22 cellular contexts compared by ENCODE assay signal in the genomic region with DNA sequence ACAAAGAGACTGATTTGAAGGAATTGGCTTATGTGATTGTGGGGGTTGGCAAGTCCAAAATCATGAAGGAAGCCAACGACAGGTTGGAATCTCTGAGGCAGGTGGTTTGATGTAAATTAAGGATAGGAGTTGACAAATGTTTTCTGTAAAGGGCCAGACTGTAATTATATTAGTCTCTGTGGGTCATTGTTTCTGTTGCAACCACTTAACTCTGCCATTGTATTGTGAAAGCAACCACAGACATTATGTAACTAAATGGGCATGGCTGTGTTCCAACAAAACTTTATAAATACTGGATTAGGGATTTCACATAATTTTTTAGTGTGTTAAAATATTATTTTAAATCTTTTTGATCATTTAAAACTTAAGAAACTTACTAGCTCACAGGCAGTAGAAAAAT.
A peak's percentile ranks its signal among the peaks of the same experiment; 100 is the strongest.
DNase-seq lines count a peak whose midpoint lies in the region; ATAC-seq and TF ChIP-seq lines count a peak whose summit lies in the region.
"Had no signal": no experiment of that assay in that cellular context is flagged by ENCODE, and none has a peak within 500 bp of the region (broad histone marks: within the 10 kb centered on the region; RNA-seq: fewer than 3 reads in every experiment).

No MANE protein-coding gene starts in this region.

- DNase-seq in AG10803 (ENCODE audit: low read depth) (peak; percentile 39), LHCN-M2 (ENCODE audit: low read depth) (peak; percentile 28), NCI-H748 treated with DMSO at 0.1 percent for 48 hours (lab: John Stamatoyannopoulos, UW) (peak; percentile 83), mammary epithelial cell (peak; percentile 54), activated gamma-delta T cell treated with Interleukin-2 at 50 U/mL for 16 hours (no peak), ecto neural progenitor cell (ENCODE audit: low spot score) (no peak)
- no peak for DNase-seq in activated CD4-positive, CD25-positive, alpha-beta regulatory T cell treated with anti-CD3 and anti-CD28 coated beads, Interleukin-2, amount 50 U/mL, for 72 hours
- DNase-seq: activated CD4-positive, alpha-beta T cell treated with anti-CD3 and anti-CD28 coated beads for 48 hours; activated naive CD4-positive, alpha-beta T cell treated with Interleukin-2 at 50 U/mL for 16 hours; activated T-cell treated with anti-CD3 and anti-CD28 coated beads, Interleukin-2, amount 50 U/mL, for 48 hours; amygdala; Caco-2; cortex of kidney; DMS79 treated with DMSO at 0.1 percent for 48 hours; NCI-H1436 treated with DMSO at 0.1 percent for 48 hours; pancreas; PC-9; SHP77; stimulated activated naive CD4-positive, alpha-beta T cell treated with Interleukin-2 at 50 U/mL for 16 hours had no signal

- dilution Hi-C loops in mammary epithelial cell (cut with HindIII; ENCODE audit: low sequenced_read_pairs) = loop anchor here (5.0 kb wide), 1 partner anchor 33 kb away; no protein-coding TSS in a partner anchor

- no peak overlapping the region for H3K4me2 ChIP-seq in mammary epithelial cell (ENCODE audit: insufficient read depth, low read depth, low read length)
- H3K4me2 ChIP-seq: PC-9 had no signal

- H3K4me3 ChIP-seq in AG10803 (ENCODE audit: low read length) = no peak overlapping the region
- no peak overlapping the region for H3K4me3 ChIP-seq in mammary epithelial cell (replicated peaks in 1 of 3; ENCODE audit: insufficient read depth in 1 of 3, low read depth in 2 of 3, low read length in 3 of 3)
- H3K4me3 ChIP-seq: cardiac muscle cell, pancreas, PC-9 had no signal

- no peaks in the 10 kb centered on the region for H3K79me2 ChIP-seq in mammary epithelial cell (ENCODE audit: insufficient read depth, low read length)

- no peaks in the 10 kb centered on the region for H4K20me1 ChIP-seq in mammary epithelial cell (ENCODE audit: insufficient read depth, low read length)

- TF ChIP-seq CTCF in AG10803 (conservative IDR thresholded peaks at IDR 0.05; ENCODE audit: low read length) = no peak
- no peak for TF ChIP-seq CTCF in mammary epithelial cell (conservative IDR thresholded peaks at IDR 0.05 in 1 of 2, IDR thresholded peaks at IDR 0.05 in 1 of 2; ENCODE audit: extremely low read depth in 1 of 2, insufficient read depth in 1 of 2, low read depth in 1 of 2, low read length in 2 of 2)

- WGBS in mammary epithelial cell (ENCODE audit: low coverage, missing lambda C conversion rate) = 0% methylated on average over 1 of the region's 1 CpG

- ATAC-seq in HG03439 (IDR thresholded peaks at IDR 0.05; ENCODE audit: unreplicated experiment) = no peak
- ATAC-seq: pancreas, sciatic nerve had no signal

- H2AFZ ChIP-seq in mammary epithelial cell (ENCODE audit: low read depth, low read length) = no peak overlapping the region
- H2AFZ ChIP-seq: PC-9 had no signal

- no TSS peak for BruUV-seq in mammary epithelial cell (replicated peaks; lab: Mats Ljungman, UMichigan)

- H3K4me1 ChIP-seq in mammary epithelial cell (ENCODE audit: insufficient read depth, low read length) = no peaks in the 10 kb centered on the region
- H3K4me1 ChIP-seq: Caco-2, pancreas had no signal

- no peaks in the 10 kb centered on the region for H3K9me3 ChIP-seq in mammary epithelial cell (replicated peaks; ENCODE audit: insufficient read depth, low read length)
- H3K9me3 ChIP-seq: pancreas had no signal

- CTCF ChIA-PET in mammary epithelial cell (lab: Charles Lee; ENCODE audit: low non-redundant PET) = no interaction called here

- no peaks in the 10 kb centered on the region for H3K36me3 ChIP-seq in mammary epithelial cell (ENCODE audit: insufficient read depth, low read length)
- H3K36me3 ChIP-seq: cardiac muscle cell, pancreas had no signal

- in situ Hi-C loops in mammary epithelial cell (cut with MboI; ENCODE audit: low sequenced_read_pairs in 2 of 2) = no loop called here

- intact Hi-C loops in mammary epithelial cell (cut with micrococcal nuclease) = no loop called here

- H3K27ac ChIP-seq in mammary epithelial cell (ENCODE audit: insufficient read depth, low read depth, low read length) = no peak overlapping the region
- H3K27ac ChIP-seq: cardiac muscle cell, pancreas, PC-9 had no signal

- no peak overlapping the region for H3K9ac ChIP-seq in mammary epithelial cell (ENCODE audit: insufficient read depth, low read length)

- no peaks in the 10 kb centered on the region for H3K27me3 ChIP-seq in mammary epithelial cell (ENCODE audit: insufficient read depth, low read length)
- H3K27me3 ChIP-seq: cardiac muscle cell, pancreas had no signal

Comparison
In these comparisons a context has a peak if more than half of its experiments do, and no peak if none do; other contexts are left out.
1. DNase-seq: peak in AG10803 (single experiment), LHCN-M2 (single experiment), NCI-H748 treated with DMSO at 0.1 percent for 48 hours (single experiment) and mammary epithelial cell (single experiment); none in activated CD4-positive, CD25-positive, alpha-beta regulatory T cell treated with anti-CD3 and anti-CD28 coated beads, Interleukin-2, amount 50 U/mL, for 72 hours (single experiment), activated gamma-delta T cell treated with Interleukin-2 at 50 U/mL for 16 hours (single experiment) and ecto neural progenitor cell (single experiment).